ENCODE assay signal across 8 cellular contexts in the genomic region with DNA sequence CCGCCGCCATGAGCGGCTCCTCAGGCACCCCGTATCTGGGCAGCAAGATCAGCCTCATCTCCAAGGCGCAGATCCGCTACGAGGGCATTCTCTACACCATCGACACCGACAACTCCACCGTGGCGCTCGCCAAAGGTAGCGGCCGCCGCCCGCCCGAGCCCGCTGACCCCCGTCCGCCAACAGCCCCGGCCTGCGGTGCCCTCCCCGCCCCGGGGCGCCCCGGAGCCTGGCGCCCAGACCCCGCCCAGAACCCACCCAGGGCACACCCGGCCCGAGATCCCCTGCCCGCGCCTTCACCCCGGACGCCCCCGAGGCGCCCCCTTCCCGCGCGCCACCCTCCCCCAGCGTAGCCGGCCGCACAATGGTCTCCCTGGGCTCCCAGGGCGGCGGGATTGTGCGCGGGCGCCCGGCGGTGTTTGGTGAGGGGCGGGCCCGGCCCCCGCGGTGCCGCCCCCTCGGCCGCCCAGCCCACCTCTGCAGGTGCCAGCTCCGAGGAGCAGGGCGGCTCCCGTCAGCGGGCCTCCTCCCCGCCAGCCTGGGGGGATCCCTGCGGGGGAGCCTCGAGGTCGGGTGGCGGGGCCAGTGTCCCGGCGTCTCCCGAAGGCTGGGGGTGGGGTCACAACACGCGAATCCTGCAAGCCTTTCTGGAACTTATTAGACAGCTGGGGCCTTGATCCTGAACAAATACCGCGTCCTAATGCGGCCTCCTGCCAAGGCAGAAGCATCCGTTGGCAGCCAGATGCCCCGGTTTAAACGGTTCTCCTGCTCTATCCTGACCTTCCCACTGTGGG. TPM values are rescaled to one million over a fixed set of nuclear protein-coding genes. Genes with fewer than 3 reads are reported as not detected.
DNase-seq lines count a peak whose midpoint lies in the region; ATAC-seq and TF ChIP-seq lines count a peak whose summit lies in the region.

No MANE protein-coding gene starts in this region.

- H3K36me3 ChIP-seq in H7 (replicated peaks; ENCODE audit: control insufficient read depth, insufficient read depth, low read length) (peaks cover 32% of the 10 kb centered on the region), endodermal cell (ENCODE audit: control insufficient read depth, insufficient read depth, low read length) (peaks cover 39% of the 10 kb centered on the region), aorta (ENCODE audit: control insufficient read depth in 1 of 2, insufficient read depth in 2 of 2, low read length in 1 of 2) (peaks cover 0 to 8% of the 10 kb centered on the region in 2 donors)

- H3K27ac Mint-ChIP-seq in endodermal cell: no peak overlapping the region
- peak overlapping the region in 5 of 6 donors; percentile 54 to 94 (median 75) for H3K27ac Mint-ChIP-seq in naive B cell

- no peak for TF ChIP-seq CTCF in endodermal cell (conservative IDR thresholded peaks at IDR 0.05)

- intact Hi-C loops in aorta (cut with DNase I): loop anchor here in 1 of 2 donors (1.0 to 5.0 kb wide), 2 partner anchors 56 to 101 kb away; no protein-coding TSS in a partner anchor

- 0% methylated on average over 1 to 76 of the region's 76 CpGs for WGBS in endodermal cell (ENCODE audit: insufficient coverage in 1 of 2, insufficient read length in 1 of 2), 2 experiments
- WGBS in aorta, 2 donors: 0 to 1% methylated on average over 50 to 76 of the region's 76 CpGs

- H3K4me1 ChIP-seq in endodermal cell (ENCODE audit: control insufficient read depth, insufficient read depth, low read length) (peaks cover 5% of the 10 kb centered on the region), aorta (ENCODE audit: control insufficient read depth in 1 of 2, insufficient read depth in 2 of 2, low read length in 2 of 2) (peaks cover 0 to 2% of the 10 kb centered on the region in 2 donors)

- H3K36me3 Mint-ChIP-seq in endodermal cell (ENCODE audit: low read depth) (peaks cover 38% of the 10 kb centered on the region), naive B cell (peaks cover 8 to 10% of the 10 kb centered on the region in 2 donors)

- H3K27me3 Mint-ChIP-seq in endodermal cell (ENCODE audit: insufficient read depth) (peaks cover 2% of the 10 kb centered on the region), naive B cell (peaks cover 0 to 5% (median 0%) of the 10 kb centered on the region in 3 donors)

- peak overlapping the region; percentile 85 for H3K27ac ChIP-seq in endodermal cell (ENCODE audit: low read depth, low read length)
- H3K27ac ChIP-seq in aorta (ENCODE audit: low read depth in 1 of 2, low read length in 2 of 2): peak overlapping the region in 1 of 2 donors; percentile 42

- H3K4me3 Mint-ChIP-seq in endodermal cell: peak overlapping the region; percentile 75
- H3K4me3 Mint-ChIP-seq in naive B cell: peak overlapping the region; percentile 78 to 95 (median 88)

- peak overlapping the region; percentile 86 for H3K4me3 ChIP-seq in H7 (ENCODE audit: insufficient read depth, low read depth, low read length)
- peak overlapping the region; percentile 92 for H3K4me3 ChIP-seq in endodermal cell (ENCODE audit: low read length)
- peak overlapping the region; percentile 85 to 87 for H3K4me3 ChIP-seq in aorta (ENCODE audit: low read length in 2 of 2)

- H3K9ac ChIP-seq in endodermal cell (ENCODE audit: extremely low read depth, low read length, poor library complexity, severe bottlenecking): peak overlapping the region; percentile 66

- no peaks in the 10 kb centered on the region for H3K27me3 ChIP-seq in H7 (ENCODE audit: control insufficient read depth, insufficient read depth, low read length)
- H3K27me3 ChIP-seq in endodermal cell (ENCODE audit: control insufficient read depth, insufficient read depth, low read length, poor library complexity, severe bottlenecking): no peaks in the 10 kb centered on the region
- H3K27me3 ChIP-seq in aorta (ENCODE audit: control insufficient read depth in 1 of 2, insufficient read depth in 2 of 2, low read length in 1 of 2): no peaks in the 10 kb centered on the region

- DNase-seq in DMS79 treated with DMSO at 0.1 percent for 48 hours (lab: John Stamatoyannopoulos, UW) (peak; percentile 54), DMS79 (lab: John Stamatoyannopoulos, UW) (no peak), H7 (peak; percentile 86), NAMALWA (ENCODE audit: low spot score) (peak; percentile 62), endodermal cell (peak; percentile 71), naive B cell (peak; percentile 58), aorta (peak in 1 of 2 donors; percentile 65)
- peak; percentile 31 for DNase-seq in activated CD4-positive, alpha-beta T cell treated with anti-CD3 and anti-CD28 coated beads for 48 hours

- H3K9me3 Mint-ChIP-seq in endodermal cell (no peaks in the 10 kb centered on the region), naive B cell (no peaks in the 10 kb centered on the region)

- H3K4me1 Mint-ChIP-seq in endodermal cell: peaks cover 14% of the 10 kb centered on the region
- H3K4me1 Mint-ChIP-seq in naive B cell: peaks cover 13 to 40% (median 24%) of the 10 kb centered on the region in 3 donors

- ATAC-seq in naive B cell (ENCODE audit: low read depth in 2 of 2) (peak; percentile 19 to 29), aorta (ENCODE audit: low FRiP score) (no peak)

- H3K9me3 ChIP-seq in endodermal cell (ENCODE audit: control insufficient read depth, low read length) (no peaks in the 10 kb centered on the region), aorta (ENCODE audit: control insufficient read depth, low read length) (no peaks in the 10 kb centered on the region)

RNA-seq across cellular contexts. Expression of a gene that starts 0.6 kb away (rescaled TPM):
- total RNA-seq in H7 (2014; rRNA removed; shearing (Covaris generic)): 67.6 and 68.6 TPM in 2 replicates
- total RNA-seq in endodermal cell (10 to 100 TPM; 89.1 to 91.1 TPM), aorta (10 to 100 TPM; 25.0 to 29.5 TPM)
- polyA plus RNA-seq in endodermal cell (2013, experiment 1 of 2): 74.6 TPM
- 61.5 TPM for polyA plus RNA-seq in endodermal cell (2013, experiment 2 of 2)
- polyA plus RNA-seq in naive B cell (ENCODE audit: low read depth in 6 of 6) (1 to 10 TPM in 5 of 6 donors, not detected in 1; 1.1 to 3.4 (median 1.2) TPM), aorta (10 to 100 TPM; 14.5 to 14.8 TPM)

RNA-seq across cellular contexts. Expression of a gene that starts 20.3 kb away (rescaled TPM):
- 413 and 501 TPM in 2 replicates for total RNA-seq in H7 (2014; rRNA removed; shearing (Covaris generic))
- total RNA-seq in endodermal cell (100 to 1,000 TPM; 279 to 280 TPM), aorta (100 to 1,000 TPM; 136 to 176 TPM)
- polyA plus RNA-seq in endodermal cell (2013, experiment 1 of 2): 253 TPM
- 256 TPM for polyA plus RNA-seq in endodermal cell (2013, experiment 2 of 2)
- polyA plus RNA-seq in naive B cell (ENCODE audit: low read depth in 6 of 6) (100 to 1,000 TPM; 367 to 572 (median 436) TPM), aorta (100 to 1,000 TPM; 235 to 259 TPM)

RNA-seq across cellular contexts. Expression of a gene that starts 20.7 kb away (rescaled TPM):
- 15.1 and 25.1 TPM in 2 replicates for total RNA-seq in H7 (2014; rRNA removed; shearing (Covaris generic))
- 10 to 100 TPM; 23.2 to 28.8 TPM for total RNA-seq in endodermal cell
- 26.8 TPM for polyA plus RNA-seq in endodermal cell (2013, experiment 1 of 2)
- 25.7 TPM for polyA plus RNA-seq in endodermal cell (2013, experiment 2 of 2)
- 1 to 10 TPM in 3 of 6 donors, under 1 TPM in 2, not detected in 1; 0.41 to 1.7 (median 1.2) TPM for polyA plus RNA-seq in naive B cell (ENCODE audit: low read depth in 6 of 6)
- total RNA-seq in aorta: 10 to 100 TPM; 12.1 to 19.1 TPM
- 10 to 100 TPM in 1 of 2 donors, 1 to 10 TPM in 1; 4.9 to 10.1 TPM for polyA plus RNA-seq in aorta

RNA-seq across cellular contexts. Expression of a gene that starts 57.2 kb away (rescaled TPM):
- total RNA-seq in H7 (2014; rRNA removed; shearing (Covaris generic)): 5.2 and 8.0 TPM in 2 replicates
- total RNA-seq in endodermal cell (10 to 100 TPM; 25.5 to 39.9 TPM), aorta (10 to 100 TPM; 13.2 to 19.5 TPM)
- 23.0 TPM for polyA plus RNA-seq in endodermal cell (2013, experiment 1 of 2)
- 24.8 TPM for polyA plus RNA-seq in endodermal cell (2013, experiment 2 of 2)
- polyA plus RNA-seq in naive B cell (ENCODE audit: low read depth in 6 of 6) (1 to 10 TPM; 1.3 to 4.2 (median 1.8) TPM), aorta (1 to 10 TPM; 2.5 to 4.7 TPM)

RNA-seq across cellular contexts. Expression of a gene that starts 60.0 kb away (rescaled TPM):
- 32.7 and 37.8 TPM in 2 replicates for total RNA-seq in H7 (2014; rRNA removed; shearing (Covaris generic))
- 10 to 100 TPM; 28.2 to 29.6 TPM for total RNA-seq in endodermal cell
- polyA plus RNA-seq in endodermal cell (2013, experiment 1 of 2): 23.8 TPM
- 21.6 TPM for polyA plus RNA-seq in endodermal cell (2013, experiment 2 of 2)
- polyA plus RNA-seq in naive B cell (ENCODE audit: low read depth in 6 of 6): 10 to 100 TPM; 12.7 to 19.1 (median 16.3) TPM
- total RNA-seq in aorta: 10 to 100 TPM; 24.6 to 33.3 TPM
- polyA plus RNA-seq in aorta: 10 to 100 TPM in 1 of 2 donors, 1 to 10 TPM in 1; 5.3 to 55.3 TPM
